Comparison of ENCODE assay signal across 4 cellular contexts in genomic region chr13:69761581-69761980, GRCh38.
"Had no signal": no experiment of that assay in that cellular context is flagged by ENCODE, and none has a peak within 500 bp of the region (broad histone marks: within the 10 kb centered on the region; RNA-seq: fewer than 3 reads in every experiment).

No MANE protein-coding gene starts in this region.

- ATAC-seq: HepG2, K562 had no signal

- H3K4me3 ChIP-seq: K562 had no signal

- H3K27ac ChIP-seq: HL-60 had no signal

- DNase-seq: IMR-90 had no signal
